ENCODE assay signal across 13 cellular contexts in the genomic region with DNA sequence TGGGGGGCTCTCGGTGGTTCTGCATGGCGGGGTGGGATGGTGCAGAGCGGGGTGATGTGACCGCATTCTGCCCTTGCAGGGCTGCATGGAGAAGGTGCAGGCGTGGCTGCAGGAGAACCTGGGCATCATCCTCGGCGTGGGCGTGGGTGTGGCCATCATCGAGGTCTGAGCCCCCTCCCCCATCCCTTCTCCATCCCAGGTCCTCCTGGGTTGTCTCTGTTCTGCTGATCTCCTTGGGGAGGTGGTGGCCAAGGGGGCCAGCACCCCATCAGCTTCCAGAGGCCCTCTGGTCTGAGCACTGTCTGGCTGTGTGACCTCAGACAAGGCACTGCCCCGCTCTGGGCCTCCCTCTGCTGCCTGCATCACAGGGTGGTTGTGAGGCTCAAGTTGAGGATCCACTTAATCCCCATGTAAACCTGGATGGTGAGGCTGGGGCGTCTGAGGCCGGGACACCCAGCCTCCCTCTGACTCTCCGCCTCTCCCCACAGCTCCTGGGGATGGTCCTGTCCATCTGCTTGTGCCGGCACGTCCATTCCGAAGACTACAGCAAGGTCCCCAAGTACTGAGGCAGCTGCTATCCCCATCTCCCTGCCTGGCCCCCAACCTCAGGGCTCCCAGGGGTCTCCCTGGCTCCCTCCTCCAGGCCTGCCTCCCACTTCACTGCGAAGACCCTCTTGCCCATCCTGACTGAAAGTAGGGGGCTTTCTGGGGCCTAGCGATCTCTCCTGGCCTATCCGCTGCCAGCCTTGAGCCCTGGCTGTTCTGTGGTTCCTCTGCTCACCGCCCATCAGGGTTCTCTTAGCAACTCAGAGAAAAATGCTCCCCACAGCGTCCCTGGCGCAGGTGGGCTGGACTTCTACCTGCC. TPM values are rescaled to one million over a fixed set of nuclear protein-coding genes. Genes with fewer than 3 reads are reported as not detected.
DNase-seq lines count a peak whose midpoint lies in the region; ATAC-seq, FAIRE-seq and TF ChIP-seq lines count a peak whose summit lies in the region.
"Had no signal": no experiment of that assay in that cellular context is flagged by ENCODE, and none has a peak within 500 bp of the region (broad histone marks: within the 10 kb centered on the region; RNA-seq: fewer than 3 reads in every experiment).

No MANE protein-coding gene starts in this region.

- H3K4me1 Mint-ChIP-seq in stimulated activated naive B cell treated with anti-CD40 and anti-IgM and Interleukin-4, amounts not matched to agents 10 μg/mL and 1 μg/mL and 100 μg/mL, for 72 hours, result peaks cover 63 to 76% of the 10 kb centered on the region in 2 donors

- H3K36me3 ChIP-seq in RWPE2 (ENCODE audit: low read depth) (peaks cover 11% of the 10 kb centered on the region; the same call in 1 of the 2 replicates), HepG2 (replicated peaks in 1 of 2; ENCODE audit: control insufficient read depth in 1 of 2, insufficient read depth in 2 of 2, low read length in 2 of 2) (no peaks in the 10 kb centered on the region), Karpas-422 (ENCODE audit: insufficient read depth, low read length) (no peaks in the 10 kb centered on the region)
- H3K36me3 ChIP-seq: cardiac muscle cell had no signal

- in situ Hi-C loops in HepG2 (cut with HindIII; ENCODE audit: extremely low pct_ligation_motif_present, low pct_unique_long_range_greater_than_20kb), result loop anchor here (10.0 kb wide), 1 partner anchor 54 kb away; the partner anchor contains the start of gene CD82

- H3K27me3 ChIP-seq in RWPE2 (ENCODE audit: insufficient read depth, poor library complexity, severe bottlenecking) (no peaks in the 10 kb centered on the region), HepG2 (ENCODE audit: control insufficient read depth in 1 of 2, insufficient read depth in 2 of 2, low read length in 2 of 2) (no peaks in the 10 kb centered on the region; a peak in 1 of 5 replicates), Karpas-422 (ENCODE audit: low read length) (no peaks in the 10 kb centered on the region)
- H3K27me3 ChIP-seq: cardiac muscle cell had no signal

- H3K27ac ChIP-seq in RWPE2 (ENCODE audit: poor library complexity, severe bottlenecking) (no peak overlapping the region), HepG2 (ENCODE audit: extremely low read length, insufficient read depth, low read length) (no peak overlapping the region), Karpas-422 (ENCODE audit: low read length) (no peak overlapping the region)
- H3K27ac ChIP-seq: cardiac muscle cell had no signal

- no peak for TF ChIP-seq CTCF in RWPE2 (IDR thresholded peaks at IDR 0.05; ENCODE audit: poor library complexity, severe bottlenecking)
- TF ChIP-seq CTCF in HepG2 (CRISPR knock-in tag; IDR thresholded peaks at IDR 0.05), result no peak

- H3K4me3 ChIP-seq in RWPE2 (ENCODE audit: severe bottlenecking), result no peak overlapping the region
- no peak overlapping the region for H3K4me3 ChIP-seq in HepG2 (replicated peaks in 1 of 3; ENCODE audit: insufficient read depth in 1 of 3, low read depth in 2 of 3, low read length in 3 of 3)
- H3K4me3 ChIP-seq in Karpas-422 (ENCODE audit: low read length), result no peak overlapping the region
- H3K4me3 ChIP-seq: cardiac muscle cell had no signal

- BruUV-seq in HepG2 (replicated peaks; lab: Mats Ljungman, UMichigan), result no TSS peak

- H3K4me2 ChIP-seq in HepG2 (ENCODE audit: low read depth, low read length), result no peak overlapping the region
- H3K4me2 ChIP-seq in Karpas-422 (ENCODE audit: low read depth, low read length, poor library complexity, severe bottlenecking), result no peak overlapping the region

- no peak for TF ChIP-seq RAD21 in HepG2 (CRISPR knock-in tag; IDR thresholded peaks at IDR 0.05)

- POLR2A ChIA-PET in HepG2 (lab: Yijun Ruan, JAX), result no interaction called here

- H3K36me3 Mint-ChIP-seq in stimulated activated naive B cell treated with anti-CD40 and anti-IgM and Interleukin-4, amounts not matched to agents 10 μg/mL and 1 μg/mL and 100 μg/mL, for 72 hours, result peaks cover 81 to 82% of the 10 kb centered on the region in 2 donors

- no peaks in the 10 kb centered on the region for H3K9me2 ChIP-seq in Karpas-422 (replicated peaks; ENCODE audit: insufficient read depth, low read length)

- H4K20me1 ChIP-seq in HepG2 (ENCODE audit: insufficient read depth, low read length) (no peaks in the 10 kb centered on the region), Karpas-422 (ENCODE audit: insufficient read depth, low read depth, low read length) (no peaks in the 10 kb centered on the region)

- FAIRE-seq in HepG2 (lab: Jason Lieb, UNC), result no peak

- intact Hi-C loops in HepG2 (cut with micrococcal nuclease; ENCODE audit: unreplicated experiment), result no loop called here

- H3K9me3 Mint-ChIP-seq in stimulated activated naive B cell treated with anti-CD40 and anti-IgM and Interleukin-4, amounts not matched to agents 10 μg/mL and 1 μg/mL and 100 μg/mL, for 72 hours, result no peaks in the 10 kb centered on the region
- H3K9me3 Mint-ChIP-seq: activated CD4-positive, alpha-beta memory T cell treated with anti-CD3 and anti-CD28 coated beads for 36 hours had no signal

- no peak for TF ChIP-seq POLR2A in HepG2 (IDR thresholded peaks at IDR 0.05; ENCODE audit: insufficient read depth in 1 of 2, low read depth in 2 of 2, low read length in 2 of 2)

- peak overlapping the region; percentile 44 for H3K27ac Mint-ChIP-seq in stimulated activated naive B cell treated with anti-CD40 and anti-IgM and Interleukin-4, amounts not matched to agents 10 μg/mL and 1 μg/mL and 100 μg/mL, for 72 hours
- H3K27ac Mint-ChIP-seq: activated CD4-positive, alpha-beta memory T cell treated with anti-CD3 and anti-CD28 coated beads for 36 hours; CD4-positive, alpha-beta memory T cell had no signal

- peak; percentile 47 for DNase-seq in activated CD8-positive, alpha-beta memory T cell treated with anti-CD3 and anti-CD28 coated beads, Interleukin-2, amount 50 U/mL, for 48 hours
- DNase-seq in activated CD8-positive, alpha-beta memory T cell treated with anti-CD3 and anti-CD28 coated beads, Interleukin-2, amount 50 U/mL, for 4 hours, result no peak
- DNase-seq in RWPE2 (ENCODE audit: low spot score), result peak; percentile 40
- no peak for DNase-seq in HepG2 (ENCODE audit: low spot score)
- DNase-seq in stimulated activated naive B cell treated with anti-CD40 and anti-IgM and Interleukin-4, amounts not matched to agents 10 μg/mL and 1 μg/mL and 100 μg/mL, for 72 hours, result peak; percentile 0
- DNase-seq in Karpas-422, result no peak
- no peak for DNase-seq in NCI-H524 treated with DMSO at 0.1 percent for 48 hours (lab: John Stamatoyannopoulos, UW)
- DNase-seq: activated CD4-positive, alpha-beta memory T cell treated with anti-CD3 and anti-CD28 coated beads for 36 hours; CD4-positive, alpha-beta memory T cell; NCI-H1417; T-helper 9 cell had no signal

- H3K79me2 ChIP-seq in HepG2 (ENCODE audit: insufficient read depth, low read length), result no peaks in the 10 kb centered on the region
- H3K79me2 ChIP-seq in Karpas-422 (ENCODE audit: low read length), result no peaks in the 10 kb centered on the region

- CTCF ChIA-PET in HepG2 (lab: Yijun Ruan, JAX; ENCODE audit: low intra/inter-chr PET ratio, low total read pairs), result no interaction called here

- no peaks in the 10 kb centered on the region for H3K27me3 Mint-ChIP-seq in stimulated activated naive B cell treated with anti-CD40 and anti-IgM and Interleukin-4, amounts not matched to agents 10 μg/mL and 1 μg/mL and 100 μg/mL, for 72 hours
- H3K27me3 Mint-ChIP-seq: activated CD4-positive, alpha-beta memory T cell treated with anti-CD3 and anti-CD28 coated beads for 36 hours; CD4-positive, alpha-beta memory T cell had no signal

- 25% methylated on average over 11 of the region's 22 CpGs for WGBS in HepG2 (ENCODE audit: low lambda C conversion rate)

- H3K4me1 ChIP-seq in RWPE2 (ENCODE audit: insufficient read depth, poor library complexity, severe bottlenecking) (no peaks in the 10 kb centered on the region), HepG2 (ENCODE audit: insufficient read depth, low read length) (no peaks in the 10 kb centered on the region), Karpas-422 (ENCODE audit: low read length) (peaks cover 31% of the 10 kb centered on the region)

- ATAC-seq in RWPE2 (ENCODE audit: low read depth) (no peak), HepG2 (no peak), GM19452 (IDR thresholded peaks at IDR 0.05; ENCODE audit: unreplicated experiment) (no peak)
- no peak for ATAC-seq in stimulated activated naive B cell treated with anti-CD40 and anti-IgM and Interleukin-4, amounts not matched to agents 10 μg/mL and 1 μg/mL and 100 μg/mL, for 72 hours (replicated peaks)

- H3K9ac ChIP-seq in HepG2 (ENCODE audit: insufficient read depth, low read depth, low read length) (no peak overlapping the region), Karpas-422 (ENCODE audit: low read length) (no peak overlapping the region)

- H3K9me3 ChIP-seq in RWPE2 (ENCODE audit: severe bottlenecking) (no peaks in the 10 kb centered on the region), HepG2 (ENCODE audit: low read length) (no peaks in the 10 kb centered on the region), Karpas-422 (ENCODE audit: low read length) (no peaks in the 10 kb centered on the region)

- H2AFZ ChIP-seq in HepG2 (ENCODE audit: low read length) (no peak overlapping the region), Karpas-422 (ENCODE audit: low read length) (no peak overlapping the region)

- TF ChIP-seq EP300 in HepG2 (IDR thresholded peaks at IDR 0.05; ENCODE audit: low read depth in 2 of 2, low read length in 2 of 2) (no peak), HepG2 (CRISPR knock-in tag; IDR thresholded peaks at IDR 0.05; ENCODE audit: borderline replicate concordance) (no peak)

- H3K4me3 Mint-ChIP-seq in stimulated activated naive B cell treated with anti-CD40 and anti-IgM and Interleukin-4, amounts not matched to agents 10 μg/mL and 1 μg/mL and 100 μg/mL, for 72 hours, result no peak overlapping the region
- H3K4me3 Mint-ChIP-seq: activated CD4-positive, alpha-beta memory T cell treated with anti-CD3 and anti-CD28 coated beads for 36 hours; CD4-positive, alpha-beta memory T cell had no signal

RNA-seq across cellular contexts. Expression of gene CD82, which starts 53.3 kb away (rescaled TPM):
- not detected in 2 replicates for total RNA-seq in HepG2 (2016; rRNA removed; fragmentation: Illumina TruSeq; extraction: Trizol)
- total RNA-seq in HepG2 (2016; cell fraction: cytosol; rRNA removed; fragmentation: Illumina TruSeq; extraction: Trizol; ENCODE audit: low read depth), result not detected in 2 replicates
- total RNA-seq in HepG2 (2016; cell fraction: insoluble cytoplasmic fraction; rRNA removed; fragmentation: Illumina TruSeq; extraction: Trizol), result not detected in 2 replicates
- not detected in 2 replicates for total RNA-seq in HepG2 (2016; cell fraction: membrane; rRNA removed; fragmentation: Illumina TruSeq; extraction: Trizol)
- not detected in 2 replicates for total RNA-seq in HepG2 (2016; cell fraction: nucleus; rRNA removed; fragmentation: Illumina TruSeq; extraction: Trizol)
- 0.05 and 0.24 TPM in 2 replicates for polyA plus RNA-seq in HepG2 (2011; rRNA removed)
- 0.13 and 0.16 TPM in 2 replicates for polyA plus RNA-seq in HepG2 (2011; cell fraction: cytosol; rRNA removed)
- polyA plus RNA-seq in HepG2 (2011; cell fraction: nucleus; rRNA removed), result 0.33 TPM in 1 of 2 replicates, not detected in the other
- 0.19 TPM in 1 of 2 replicates, not detected in the other for polyA plus RNA-seq in HepG2 (2012)
- not detected in 2 replicates for polyA plus RNA-seq in HepG2 (2016; cell fraction: cytosol; fragmentation: Illumina TruSeq; extraction: Trizol; ENCODE audit: low read depth)
- polyA plus RNA-seq in HepG2 (2016; cell fraction: insoluble cytoplasmic fraction; fragmentation: Illumina TruSeq; extraction: Trizol; ENCODE audit: low read depth), result not detected in 2 replicates
- polyA plus RNA-seq in HepG2 (2016; cell fraction: membrane; fragmentation: Illumina TruSeq; extraction: Trizol; ENCODE audit: low read depth), result not detected in 2 replicates
- polyA plus RNA-seq in HepG2 (2016; cell fraction: nucleus; fragmentation: Illumina TruSeq; extraction: Trizol; ENCODE audit: insufficient read depth, low read depth), result not detected in 2 replicates
- polyA minus RNA-seq in HepG2 (2011; rRNA and poly(A)+ RNA removed; ENCODE audit: low replicate concordance), result 0.52 and 13.0 TPM in 2 replicates
- not detected in 2 replicates for polyA minus RNA-seq in HepG2 (2011; cell fraction: cytosol; rRNA and poly(A)+ RNA removed)
- not detected in 2 replicates for polyA minus RNA-seq in HepG2 (2011; cell fraction: nucleus; rRNA and poly(A)+ RNA removed)
- total RNA-seq in Karpas-422 (2014; rRNA removed; shearing (Covaris generic); ENCODE audit: low replicate concordance), result 22.2 and 39.5 TPM in 2 replicates

Comparison
In these comparisons a context has a peak if more than half of its experiments do, and no peak if none do; other contexts are left out.
1. DNase-seq: peak in activated CD8-positive, alpha-beta memory T cell treated with anti-CD3 and anti-CD28 coated beads, Interleukin-2, amount 50 U/mL, for 48 hours (single experiment), RWPE2 (single experiment) and stimulated activated naive B cell treated with anti-CD40 and anti-IgM and Interleukin-4, amounts not matched to agents 10 μg/mL and 1 μg/mL and 100 μg/mL, for 72 hours (single experiment); none in activated CD8-positive, alpha-beta memory T cell treated with anti-CD3 and anti-CD28 coated beads, Interleukin-2, amount 50 U/mL, for 4 hours (single experiment), HepG2 (single experiment), Karpas-422 (single experiment) and NCI-H524 treated with DMSO at 0.1 percent for 48 hours (single experiment).
2. RNA of gene CD82, which starts 53.3 kb away (total RNA-seq): 22.2 to 39.5 TPM in Karpas-422; not detected in HepG2; every median in the first group is over 10 times any median in the second.